Comparison of ENCODE assay signal across 1 cellular context in the genomic region with DNA sequence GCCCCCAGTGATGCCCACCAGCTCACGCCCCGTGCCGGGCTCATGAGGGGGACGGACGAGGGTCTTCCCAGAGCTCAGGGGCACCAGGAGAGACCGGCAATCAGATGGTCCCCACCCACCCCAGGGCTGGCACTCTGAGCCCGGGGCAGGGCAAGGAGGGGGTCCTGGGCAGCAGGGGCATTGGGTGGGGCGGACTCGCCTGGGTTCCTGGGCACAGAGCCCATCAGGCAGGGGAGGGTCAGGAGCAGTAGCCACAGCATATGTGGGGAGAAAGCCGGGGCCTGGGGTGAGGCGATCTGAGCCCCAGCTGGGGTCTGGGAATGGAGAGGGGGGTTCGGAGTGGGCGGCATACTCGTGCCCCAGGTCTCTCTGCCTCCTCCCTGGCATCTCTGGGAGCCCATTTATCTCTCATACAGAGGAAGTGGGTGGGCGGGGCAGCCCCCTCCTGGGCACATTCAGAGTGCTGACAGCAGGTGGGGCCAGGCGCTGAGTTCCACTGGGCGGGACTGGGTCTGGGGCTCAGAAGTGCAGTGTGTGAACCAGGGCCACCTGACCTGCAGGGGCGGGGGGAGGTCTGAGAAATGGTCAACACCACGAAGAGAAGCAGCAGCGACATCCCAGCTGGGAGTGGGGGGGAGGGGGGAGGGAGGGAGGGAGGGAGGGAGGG.
TF ChIP-seq lines count a peak whose summit lies in the region.

No MANE protein-coding gene starts in this region.

TF ChIP-seq in H1, 55 proteins besides CTCF, POLR2A, EP300 and RAD21:
- TF ChIP-seq, protein P1, sequence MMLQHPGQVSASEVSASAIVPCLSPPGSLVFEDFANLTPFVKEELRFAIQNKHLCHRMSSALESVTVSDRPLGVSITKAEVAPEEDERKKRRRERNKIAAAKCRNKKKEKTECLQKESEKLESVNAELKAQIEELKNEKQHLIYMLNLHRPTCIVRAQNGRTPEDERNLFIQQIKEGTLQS (IDR thresholded peaks at IDR 0.05; ENCODE audit: insufficient read depth, low read depth, low read length), result no peak
- TF ChIP-seq SIN3A (conservative IDR thresholded peaks at IDR 0.05 in 1 of 2, IDR thresholded peaks at IDR 0.05 in 1 of 2; ENCODE audit: low read depth in 1 of 2, low read length in 2 of 2), result peak in 1 of 2 experiments; percentile 9; a peak in 1 of 4 replicates
TF ChIP-seq in H1: peak in this region for 1.
